In the genomic region with DNA sequence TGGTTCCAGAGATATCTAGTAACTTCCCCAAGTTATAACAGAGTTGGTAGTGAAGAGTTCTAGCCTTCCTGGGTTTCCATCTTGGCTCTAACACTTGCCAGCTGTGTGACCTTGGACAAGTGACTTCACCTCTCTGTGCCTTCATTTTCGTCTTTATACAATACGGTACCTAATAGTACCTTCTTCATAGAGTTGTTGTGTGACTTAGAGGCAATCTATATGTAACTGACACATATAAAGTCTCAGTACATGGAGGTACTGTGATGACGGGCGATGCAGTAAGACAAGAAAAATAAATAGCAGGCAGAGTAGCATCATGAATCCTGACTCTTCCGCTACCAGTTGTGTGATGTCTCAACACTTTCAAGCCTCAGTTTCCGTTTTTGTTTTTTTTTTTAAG, we compare ENCODE assay signal across 25 cellular contexts. TPM values are rescaled to one million over a fixed set of nuclear protein-coding genes. Genes with fewer than 3 reads are reported as not detected.
DNase-seq lines count a peak whose midpoint lies in the region; ATAC-seq, FAIRE-seq and TF ChIP-seq lines count a peak whose summit lies in the region.
"Had no signal": no experiment of that assay in that cellular context is flagged by ENCODE, and none has a peak within 500 bp of the region (broad histone marks: within the 10 kb centered on the region; RNA-seq: fewer than 3 reads in every experiment).

No MANE protein-coding gene starts in this region.

- H2AFZ ChIP-seq in GM12878 (ENCODE audit: control insufficient read depth, low read depth, low read length), result no peak overlapping the region

- H4K20me1 ChIP-seq in GM12878 (ENCODE audit: control insufficient read depth, insufficient read depth), result no peaks in the 10 kb centered on the region

- ATAC-seq in GM12878, result no peak
- ATAC-seq in SK-N-SH treated with all-trans-retinoic acid at 6 μM for 48 hours, result no peak

- no peaks in the 10 kb centered on the region for H3K79me2 ChIP-seq in GM12878 (ENCODE audit: control insufficient read depth, insufficient read depth, low read length)

- no peak overlapping the region for H3K9ac ChIP-seq in GM12878 (ENCODE audit: control insufficient read depth, insufficient read depth, low read length)
- H3K9ac ChIP-seq: BLaER1 treated with 17β-estradiol and CSF1 and Interleukin-3, amounts not matched to agents 10 nM and 100 nM had no signal

- H3K4me3 Mint-ChIP-seq in activated CD4-positive, alpha-beta T cell treated with anti-CD3 and anti-CD28 coated beads, Interleukin-2, amount 10 ng/mL, durations not matched to agents 7 days and 5 days, result no peak overlapping the region
- no peak overlapping the region for H3K4me3 Mint-ChIP-seq in MCF 10A (ENCODE audit: unreplicated experiment)
- H3K4me3 Mint-ChIP-seq: CD14-positive monocyte; CD4-positive, alpha-beta T cell had no signal

- peaks cover 30% of the 10 kb centered on the region for H3K36me3 Mint-ChIP-seq in activated CD4-positive, alpha-beta T cell treated with anti-CD3 and anti-CD28 coated beads, Interleukin-2, amount 10 ng/mL, durations not matched to agents 7 days and 5 days (ENCODE audit: low read depth)
- H3K36me3 Mint-ChIP-seq in MCF 10A (ENCODE audit: insufficient read depth, unreplicated experiment), result peaks cover 83% of the 10 kb centered on the region

- no peak for TF ChIP-seq EP300 in GM12878 (IDR thresholded peaks at IDR 0.05; ENCODE audit: borderline replicate concordance in 1 of 2, control insufficient read depth in 1 of 2, low read depth in 2 of 2, low read length in 2 of 2)

- TF ChIP-seq RAD21 in GM12878 (IDR thresholded peaks at IDR 0.05; ENCODE audit: insufficient read depth, low read depth, low read length), result no peak

- H3K4me1 ChIP-seq in breast epithelium (no peaks in the 10 kb centered on the region), GM12878 (ENCODE audit: control insufficient read depth, insufficient read depth, low read length) (no peaks in the 10 kb centered on the region)
- H3K4me1 ChIP-seq: BE2C; BLaER1 treated with 17β-estradiol and CSF1 and Interleukin-3, amounts not matched to agents 10 nM and 100 nM; HAP-1 had no signal

- peak overlapping the region; percentile 54 for H3K27ac Mint-ChIP-seq in activated CD4-positive, alpha-beta T cell treated with anti-CD3 and anti-CD28 coated beads, Interleukin-2, amount 10 ng/mL, durations not matched to agents 7 days and 5 days
- peak overlapping the region; percentile 63 for H3K27ac Mint-ChIP-seq in MCF 10A (ENCODE audit: low read depth, unreplicated experiment)
- H3K27ac Mint-ChIP-seq: CD4-positive, alpha-beta T cell had no signal

- no peak overlapping the region for H3K4me3 ChIP-seq in breast epithelium
- H3K4me3 ChIP-seq in GM12878, result no peak overlapping the region
- H3K4me3 ChIP-seq: BLaER1 treated with 17β-estradiol and CSF1 and Interleukin-3, amounts not matched to agents 10 nM and 100 nM; HAP-1 had no signal

- CTCF ChIA-PET in activated CD4-positive, alpha-beta T cell treated with anti-CD3 and anti-CD28 coated beads, Interleukin-2, amount 10 ng/mL, durations not matched to agents 7 days and 5 days (lab: Charles Lee), result no interaction called here
- CTCF ChIA-PET in MCF 10A (lab: Yijun Ruan, JAX) (no interaction called here), GM12878 (lab: Yijun Ruan, JAX) (no interaction called here)

- no peaks in the 10 kb centered on the region for H3K4me1 Mint-ChIP-seq in activated CD4-positive, alpha-beta T cell treated with anti-CD3 and anti-CD28 coated beads, Interleukin-2, amount 10 ng/mL, durations not matched to agents 7 days and 5 days
- no peaks in the 10 kb centered on the region for H3K4me1 Mint-ChIP-seq in MCF 10A (ENCODE audit: insufficient read depth, unreplicated experiment)
- H3K4me1 Mint-ChIP-seq: CD14-positive monocyte; CD8-positive, alpha-beta memory T cell had no signal

- BruUV-seq in MCF 10A (replicated peaks; lab: Mats Ljungman, UMichigan) (no TSS peak), GM12878 (replicated peaks; lab: Mats Ljungman, UMichigan) (TSS peak; percentile 43)

- H3K4me2 ChIP-seq in GM12878 (ENCODE audit: control insufficient read depth, insufficient read depth), result no peak overlapping the region
- H3K4me2 ChIP-seq: BLaER1 treated with 17β-estradiol and CSF1 and Interleukin-3, amounts not matched to agents 10 nM and 100 nM had no signal

- no peak for TF ChIP-seq CTCF in MCF 10A (IDR thresholded peaks at IDR 0.05; ENCODE audit: unreplicated experiment)
- TF ChIP-seq CTCF in breast epithelium (IDR thresholded peaks at IDR 0.05), result no peak
- no peak for TF ChIP-seq CTCF in GM12878 (IDR thresholded peaks at IDR 0.05 in 2 of 3, conservative IDR thresholded peaks at IDR 0.05 in 1 of 3; ENCODE audit: control insufficient read depth in 2 of 3, extremely low read depth in 1 of 3, insufficient read depth in 1 of 3, low read depth in 3 of 3, low read length in 3 of 3)

- POLR2A ChIA-PET in activated CD4-positive, alpha-beta T cell treated with anti-CD3 and anti-CD28 coated beads, Interleukin-2, amount 10 ng/mL, durations not matched to agents 7 days and 5 days (lab: Charles Lee), result no interaction called here
- POLR2A ChIA-PET in MCF 10A (lab: Yijun Ruan, JAX), result interaction anchor here (0.6 to 1.0 kb wide), 3 partner anchors 8 to 833 kb away, joined by 3 to 4 read pairs (median 4); partner anchors contain the start of genes CLASRP and PPP1R13L
- POLR2A ChIA-PET in GM12878 (lab: Charles Lee), result interaction anchor here (0.6 to 3.3 kb wide), 2 partner anchors 8 to 10 kb away, joined by 8 to 11 read pairs; partner anchors contain the start of gene CLASRP

- no peak for FAIRE-seq in GM12878 (lab: Jason Lieb, UNC)
- FAIRE-seq: A204.1, D721Med, GM12891, GM18507, H54 had no signal

- H3K27ac ChIP-seq in breast epithelium (no peak overlapping the region), GM12878 (ENCODE audit: control insufficient read depth, insufficient read depth) (no peak overlapping the region)
- H3K27ac ChIP-seq: 22Rv1; BLaER1 treated with 17β-estradiol and CSF1 and Interleukin-3, amounts not matched to agents 10 nM and 100 nM had no signal

- DNase-seq in activated CD4-positive, alpha-beta T cell treated with anti-CD3 and anti-CD28 coated beads, Interleukin-2, amount 10 ng/mL, durations not matched to agents 7 days and 5 days, result no peak
- DNase-seq in activated CD4-positive, alpha-beta T cell treated with anti-CD3 and anti-CD28 coated beads, Interleukin-2, amount 50 U/mL, for 48 hours, result no peak
- DNase-seq in MCF 10A (ENCODE audit: unreplicated experiment), result no peak
- DNase-seq in breast epithelium (ENCODE audit: low spot score in 2 of 2), result no peak
- DNase-seq in GM12878 (ENCODE audit: low read depth, low spot score), result no peak
- DNase-seq: ACHN; AML-193; BE2C; CD4-positive, alpha-beta T cell; CD8-positive, alpha-beta memory T cell; DMS 273 treated with DMSO at 0.1 percent for 48 hours; DMS79; EL; GDM1; GOT3 had no signal

- WGBS in GM12878 (ENCODE audit: insufficient coverage, insufficient replicate concordance, low lambda C conversion rate, missing lambda C conversion rate), result 95% methylated on average over 6 of the region's 6 CpGs

- SMC1A ChIA-PET in GM12878 (lab: Charles Lee; ENCODE audit: uncharacterized antibody, unreplicated experiment), result interaction anchor here (0.6 to 1.3 kb wide), 2 partner anchors 39 to 156 kb away, joined by 3 to 5 read pairs; no protein-coding TSS in a partner anchor

- H3K9me3 ChIP-seq in breast epithelium, result no peaks in the 10 kb centered on the region
- no peaks in the 10 kb centered on the region for H3K9me3 ChIP-seq in GM12878 (replicated peaks; ENCODE audit: control insufficient read depth, insufficient read depth, low read length)
- H3K9me3 ChIP-seq: BE2C, HAP-1 had no signal

- H3K9me3 Mint-ChIP-seq in activated CD4-positive, alpha-beta T cell treated with anti-CD3 and anti-CD28 coated beads, Interleukin-2, amount 10 ng/mL, durations not matched to agents 7 days and 5 days, result no peaks in the 10 kb centered on the region
- no peaks in the 10 kb centered on the region for H3K9me3 Mint-ChIP-seq in MCF 10A (ENCODE audit: unreplicated experiment)
- H3K9me3 Mint-ChIP-seq: CD4-positive, alpha-beta T cell; CD8-positive, alpha-beta memory T cell had no signal

- intact Hi-C loops in MCF 10A (cut with micrococcal nuclease), result no loop called here
- intact Hi-C loops in breast epithelium (cut with DNase I; ENCODE audit: low total_unique reads), result no loop called here
- intact Hi-C loops in GM12878 (cut with micrococcal nuclease; ENCODE audit: unreplicated experiment), result no loop called here

- in situ Hi-C loops in GM12878 (cut with MboI), result no loop called here

- no peaks in the 10 kb centered on the region for H3K27me3 Mint-ChIP-seq in activated CD4-positive, alpha-beta T cell treated with anti-CD3 and anti-CD28 coated beads, Interleukin-2, amount 10 ng/mL, durations not matched to agents 7 days and 5 days
- H3K27me3 Mint-ChIP-seq in MCF 10A (ENCODE audit: insufficient read depth, unreplicated experiment), result no peaks in the 10 kb centered on the region
- H3K27me3 Mint-ChIP-seq: CD4-positive, alpha-beta T cell; CD8-positive, alpha-beta memory T cell had no signal

- TF ChIP-seq POLR2A in breast epithelium (IDR thresholded peaks at IDR 0.05) (no peak), GM12878 (IDR thresholded peaks at IDR 0.05; ENCODE audit: low read depth, low read length) (no peak)

- H3K27me3 ChIP-seq in breast epithelium (no peaks in the 10 kb centered on the region), GM12878 (replicated peaks in 1 of 2; ENCODE audit: control insufficient read depth in 2 of 2, insufficient read depth in 2 of 2, low read length in 1 of 2) (no peaks in the 10 kb centered on the region)
- H3K27me3 ChIP-seq: BE2C; BLaER1 treated with 17β-estradiol and CSF1 and Interleukin-3, amounts not matched to agents 10 nM and 100 nM had no signal

- no peaks in the 10 kb centered on the region for H3K36me3 ChIP-seq in breast epithelium
- H3K36me3 ChIP-seq in GM12878 (ENCODE audit: control insufficient read depth in 2 of 2, insufficient read depth in 2 of 2, low read length in 1 of 2), result peaks cover 18 to 34% of the 10 kb centered on the region in 2 experiments
- H3K36me3 ChIP-seq: BE2C, HAP-1 had no signal

- RAD21 ChIA-PET in GM12878 (lab: Charles Lee; ENCODE audit: unreplicated experiment), result no interaction called here

RNA-seq across cellular contexts. Expression of gene CLASRP, which starts 8.0 kb away (rescaled TPM):
- 100 to 1,000 TPM; 101 to 109 TPM for total RNA-seq in activated CD4-positive, alpha-beta T cell treated with anti-CD3 and anti-CD28 coated beads, Interleukin-2, amount 10 ng/mL, durations not matched to agents 7 days and 5 days
- total RNA-seq in MCF 10A (2022), result 71.7 and 83.5 TPM in 2 replicates
- 10 to 100 TPM; 49.9 to 80.3 (median 57.0) TPM for total RNA-seq in breast epithelium
- total RNA-seq in GM12878 (2013; cell fraction: nucleolus; rRNA removed), result 116 and 141 TPM in 2 replicates
- total RNA-seq in GM12878 (2014; rRNA removed), result 28.5 and 28.9 TPM in 2 replicates
- 31.9 and 33.6 TPM in 2 replicates for total RNA-seq in GM12878 (2014; rRNA removed; fragmentation: Illumina TruSeq; extraction: Trizol)
- total RNA-seq in GM12878 (2021), result 66.7 and 75.8 TPM in 2 replicates
- polyA plus RNA-seq in GM12878 (2011; ENCODE audit: low read depth), result 32.0 TPM
- polyA plus RNA-seq in GM12878 (2011; rRNA removed), result 24.6 and 40.4 TPM in 2 replicates
- polyA plus RNA-seq in GM12878 (2011; cell fraction: cytosol; rRNA removed), result 19.2 and 19.5 TPM in 2 replicates
- 208 and 258 TPM in 2 replicates for polyA plus RNA-seq in GM12878 (2011; cell fraction: nucleus; rRNA removed)
- 58.3 and 93.7 TPM in 2 replicates for polyA plus RNA-seq in GM12878 (2012)
- 20.2 and 37.2 TPM in 2 replicates for polyA plus RNA-seq in GM12878 (2014; fragmentation: Illumina TruSeq; extraction: Trizol)
- polyA plus RNA-seq in GM12878 (2014; fragmentation: Nextera tagmentation; extraction: Ambion mirVana), result 1 to 10 TPM in 1 of 2 experiments, under 1 TPM in 1; 0.68 to 2.3 TPM
- polyA plus RNA-seq in GM12878 (2014; rRNA removed), result 62.5 and 80.2 TPM in 2 replicates
- polyA plus RNA-seq in GM12878 (2016; fragmentation: Nextera tagmentation; extraction: Ambion mirVana), result 10 to 100 TPM; 18.5 to 23.6 TPM
- polyA minus RNA-seq in GM12878 (2011; rRNA and poly(A)+ RNA removed), result 23.8 and 26.4 TPM in 2 replicates
- 7.9 and 9.6 TPM in 2 replicates for polyA minus RNA-seq in GM12878 (2011; cell fraction: cytosol; rRNA and poly(A)+ RNA removed)
- polyA minus RNA-seq in GM12878 (2011; cell fraction: nucleus; rRNA and poly(A)+ RNA removed), result 20.9 and 53.9 TPM in 2 replicates

RNA-seq across cellular contexts. Expression of gene RELB, which starts 29.6 kb away (rescaled TPM):
- 10 to 100 TPM; 16.8 to 20.0 TPM for total RNA-seq in activated CD4-positive, alpha-beta T cell treated with anti-CD3 and anti-CD28 coated beads, Interleukin-2, amount 10 ng/mL, durations not matched to agents 7 days and 5 days
- total RNA-seq in MCF 10A (2022) (27.0 and 39.8 TPM in 2 replicates), breast epithelium (10 to 100 TPM in 1 of 3 donors, 1 to 10 TPM in 2; 5.8 to 12.5 (median 8.2) TPM), GM12878 (2014; rRNA removed) (14.6 and 22.8 TPM in 2 replicates), GM12878 (2014; rRNA removed; fragmentation: Illumina TruSeq; extraction: Trizol) (8.4 and 9.1 TPM in 2 replicates), GM12878 (2021) (43.4 and 43.8 TPM in 2 replicates)
- total RNA-seq in GM12878 (2013; cell fraction: nucleolus; rRNA removed), result 26.2 and 27.0 TPM in 2 replicates
- polyA plus RNA-seq in GM12878 (2011; ENCODE audit: low read depth), result 7.3 TPM
- polyA plus RNA-seq in GM12878 (2011; rRNA removed) (9.9 and 20.6 TPM in 2 replicates), GM12878 (2014; fragmentation: Illumina TruSeq; extraction: Trizol) (3.6 and 5.6 TPM in 2 replicates), GM12878 (2014; fragmentation: Nextera tagmentation; extraction: Ambion mirVana) (1 to 10 TPM in 1 of 2 experiments, under 1 TPM in 1; 0.66 to 3.2 TPM), GM12878 (2014; rRNA removed) (27.9 and 38.9 TPM in 2 replicates), GM12878 (2016; fragmentation: Nextera tagmentation; extraction: Ambion mirVana) (10 to 100 TPM; 11.1 to 14.5 TPM)
- 34.4 and 43.0 TPM in 2 replicates for polyA plus RNA-seq in GM12878 (2011; cell fraction: cytosol; rRNA removed)
- 42.0 and 52.3 TPM in 2 replicates for polyA plus RNA-seq in GM12878 (2011; cell fraction: nucleus; rRNA removed)
- polyA plus RNA-seq in GM12878 (2012), result 27.3 and 32.8 TPM in 2 replicates
- 27.9 and 45.2 TPM in 2 replicates for polyA minus RNA-seq in GM12878 (2011; rRNA and poly(A)+ RNA removed)
- polyA minus RNA-seq in GM12878 (2011; cell fraction: cytosol; rRNA and poly(A)+ RNA removed), result 30.0 and 34.2 TPM in 2 replicates
- polyA minus RNA-seq in GM12878 (2011; cell fraction: nucleus; rRNA and poly(A)+ RNA removed), result 9.7 and 20.9 TPM in 2 replicates

RNA-seq across cellular contexts. Expression of gene ZNF296, which starts 45.5 kb away (rescaled TPM):
- total RNA-seq in activated CD4-positive, alpha-beta T cell treated with anti-CD3 and anti-CD28 coated beads, Interleukin-2, amount 10 ng/mL, durations not matched to agents 7 days and 5 days, result 1 to 10 TPM; 4.0 to 4.1 TPM
- total RNA-seq in MCF 10A (2022) (2.0 and 2.7 TPM in 2 replicates), breast epithelium (1 to 10 TPM in 2 of 3 donors, under 1 TPM in 1; 0.98 to 1.9 (median 1.3) TPM), GM12878 (2014; rRNA removed) (2.0 and 3.5 TPM in 2 replicates), GM12878 (2014; rRNA removed; fragmentation: Illumina TruSeq; extraction: Trizol) (0.83 and 0.98 TPM in 2 replicates), GM12878 (2021) (21.3 and 23.5 TPM in 2 replicates)
- total RNA-seq in GM12878 (2013; cell fraction: nucleolus; rRNA removed), result 5.5 and 7.7 TPM in 2 replicates
- 3.8 TPM for polyA plus RNA-seq in GM12878 (2011; ENCODE audit: low read depth)
- polyA plus RNA-seq in GM12878 (2011; rRNA removed) (0.24 and 0.92 TPM in 2 replicates), GM12878 (2014; fragmentation: Illumina TruSeq; extraction: Trizol) (0.53 TPM in 1 of 2 replicates, not detected in the other), GM12878 (2014; fragmentation: Nextera tagmentation; extraction: Ambion mirVana) (under 1 TPM in 1 of 2 experiments, not detected in 1; 0.44 TPM), GM12878 (2014; rRNA removed) (7.5 and 11.8 TPM in 2 replicates), GM12878 (2016; fragmentation: Nextera tagmentation; extraction: Ambion mirVana) (10 to 100 TPM; 21.9 to 23.6 TPM)
- 2.8 and 2.9 TPM in 2 replicates for polyA plus RNA-seq in GM12878 (2011; cell fraction: cytosol; rRNA removed)
- polyA plus RNA-seq in GM12878 (2011; cell fraction: nucleus; rRNA removed), result 8.0 and 12.0 TPM in 2 replicates
- 12.1 and 14.3 TPM in 2 replicates for polyA plus RNA-seq in GM12878 (2012)
- 0.66 and 4.7 TPM in 2 replicates for polyA minus RNA-seq in GM12878 (2011; rRNA and poly(A)+ RNA removed)
- polyA minus RNA-seq in GM12878 (2011; cell fraction: cytosol; rRNA and poly(A)+ RNA removed), result 7.4 and 9.8 TPM in 2 replicates
- polyA minus RNA-seq in GM12878 (2011; cell fraction: nucleus; rRNA and poly(A)+ RNA removed), result 3.3 and 9.2 TPM in 2 replicates

RNA-seq across cellular contexts. Expression of gene GEMIN7, which starts 48.2 kb away (rescaled TPM):
- 10 to 100 TPM; 27.1 to 30.0 TPM for total RNA-seq in activated CD4-positive, alpha-beta T cell treated with anti-CD3 and anti-CD28 coated beads, Interleukin-2, amount 10 ng/mL, durations not matched to agents 7 days and 5 days
- 21.0 and 21.8 TPM in 2 replicates for total RNA-seq in MCF 10A (2022)
- total RNA-seq in breast epithelium, result 10 to 100 TPM; 21.3 to 35.1 (median 22.1) TPM
- total RNA-seq in GM12878 (2013; cell fraction: nucleolus; rRNA removed), result 29.8 and 32.3 TPM in 2 replicates
- total RNA-seq in GM12878 (2014; rRNA removed), result 36.9 and 44.8 TPM in 2 replicates
- 25.2 and 26.5 TPM in 2 replicates for total RNA-seq in GM12878 (2014; rRNA removed; fragmentation: Illumina TruSeq; extraction: Trizol)
- total RNA-seq in GM12878 (2021), result 42.4 and 45.0 TPM in 2 replicates
- 50.7 TPM for polyA plus RNA-seq in GM12878 (2011; ENCODE audit: low read depth)
- 27.5 and 43.3 TPM in 2 replicates for polyA plus RNA-seq in GM12878 (2011; rRNA removed)
- polyA plus RNA-seq in GM12878 (2011; cell fraction: cytosol; rRNA removed), result 75.3 and 80.0 TPM in 2 replicates
- 104 and 138 TPM in 2 replicates for polyA plus RNA-seq in GM12878 (2011; cell fraction: nucleus; rRNA removed)
- polyA plus RNA-seq in GM12878 (2012), result 42.3 and 52.6 TPM in 2 replicates
- polyA plus RNA-seq in GM12878 (2014; fragmentation: Illumina TruSeq; extraction: Trizol), result 11.7 and 21.1 TPM in 2 replicates
- polyA plus RNA-seq in GM12878 (2014; fragmentation: Nextera tagmentation; extraction: Ambion mirVana), result 10 to 100 TPM; 51.6 to 55.3 TPM
- 43.9 and 48.5 TPM in 2 replicates for polyA plus RNA-seq in GM12878 (2014; rRNA removed)
- polyA plus RNA-seq in GM12878 (2016; fragmentation: Nextera tagmentation; extraction: Ambion mirVana), result 10 to 100 TPM; 75.5 to 76.7 TPM
- polyA minus RNA-seq in GM12878 (2011; rRNA and poly(A)+ RNA removed), result 12.9 and 37.6 TPM in 2 replicates
- polyA minus RNA-seq in GM12878 (2011; cell fraction: cytosol; rRNA and poly(A)+ RNA removed), result 13.3 and 22.1 TPM in 2 replicates
- 12.8 and 21.5 TPM in 2 replicates for polyA minus RNA-seq in GM12878 (2011; cell fraction: nucleus; rRNA and poly(A)+ RNA removed)
